17 cellular contexts compared by ENCODE assay signal in the genomic region with DNA sequence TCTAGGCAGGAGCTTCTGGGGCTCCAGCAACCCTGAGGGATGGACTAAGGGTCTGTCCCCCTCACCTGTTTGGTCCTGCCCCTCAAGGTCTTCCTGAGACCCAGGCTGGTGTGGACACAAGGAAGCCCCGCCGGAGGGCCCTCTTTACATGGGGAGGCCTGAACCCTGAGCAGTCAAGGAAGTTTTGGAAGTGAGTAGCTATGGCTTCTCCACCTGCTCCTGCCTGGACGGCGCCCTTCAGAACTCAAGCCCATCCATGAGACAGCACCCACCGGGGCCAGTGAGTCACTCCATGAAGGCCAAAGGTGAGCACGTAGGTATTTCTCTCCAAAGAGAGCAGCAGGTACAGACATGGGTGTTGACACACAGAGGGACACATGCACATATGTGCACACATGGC.
"Had no signal": no experiment of that assay in that cellular context is flagged by ENCODE, and none has a peak within 500 bp of the region (broad histone marks: within the 10 kb centered on the region; RNA-seq: fewer than 3 reads in every experiment).

No MANE protein-coding gene starts in this region.

- H3K27ac ChIP-seq: adrenal gland, epithelial cell of prostate, gastroesophageal sphincter, tibial nerve had no signal

- ATAC-seq: activated T-cell treated with anti-CD3 and anti-CD28 coated beads, Interleukin-2, amount 50 U/mL, for 72 hours; gastroesophageal sphincter; stimulated activated memory B cell treated with anti-CD40 and anti-IgM and Interleukin-4, amounts not matched to agents 10 μg/mL and 1 μg/mL and 100 μg/mL, for 72 hours had no signal

- H3K9me3 ChIP-seq: adrenal gland, gastroesophageal sphincter, tibial nerve had no signal

- H3K4me3 Mint-ChIP-seq: activated T-cell treated with anti-CD3 and anti-CD28 coated beads, Interleukin-2, amount 50 U/mL, for 72 hours; naive B cell; stimulated activated memory B cell treated with anti-CD40 and anti-IgM and Interleukin-4, amounts not matched to agents 10 μg/mL and 1 μg/mL and 100 μg/mL, for 72 hours had no signal

- H3K36me3 ChIP-seq: adrenal gland, gastroesophageal sphincter, tibial nerve had no signal

- H3K27me3 ChIP-seq: adrenal gland, gastroesophageal sphincter, tibial nerve had no signal

- DNase-seq: activated CD4-positive, CD25-positive, alpha-beta regulatory T cell; activated naive CD4-positive, alpha-beta T cell; activated T-cell treated with anti-CD3 and anti-CD28 coated beads, Interleukin-2, amount 50 U/mL, for 72 hours; adrenal gland; caudate nucleus; cortex of kidney; effector memory CD4-positive, alpha-beta T cell; naive B cell; occipital lobe; SIG-M5; stimulated activated CD4-positive, alpha-beta T cell treated with anti-CD3 and anti-CD28 coated beads, Interleukin-1b, Interleukin-23, amount 100 ng/mL, for 48 hours; T-helper 2 cell had no signal

- H3K36me3 Mint-ChIP-seq: naive B cell; stimulated activated memory B cell treated with anti-CD40 and anti-IgM and Interleukin-4, amounts not matched to agents 10 μg/mL and 1 μg/mL and 100 μg/mL, for 72 hours had no signal

- H3K9me3 Mint-ChIP-seq: activated T-cell treated with anti-CD3 and anti-CD28 coated beads, Interleukin-2, amount 50 U/mL, for 72 hours; naive B cell; stimulated activated memory B cell treated with anti-CD40 and anti-IgM and Interleukin-4, amounts not matched to agents 10 μg/mL and 1 μg/mL and 100 μg/mL, for 72 hours had no signal

- H3K27ac Mint-ChIP-seq: activated T-cell treated with anti-CD3 and anti-CD28 coated beads, Interleukin-2, amount 50 U/mL, for 72 hours; naive B cell; stimulated activated memory B cell treated with anti-CD40 and anti-IgM and Interleukin-4, amounts not matched to agents 10 μg/mL and 1 μg/mL and 100 μg/mL, for 72 hours had no signal

- H3K4me3 ChIP-seq: adrenal gland, gastroesophageal sphincter, lung, tibial nerve had no signal
